Comparison of ENCODE assay signal across 12 cellular contexts in the genomic region with DNA sequence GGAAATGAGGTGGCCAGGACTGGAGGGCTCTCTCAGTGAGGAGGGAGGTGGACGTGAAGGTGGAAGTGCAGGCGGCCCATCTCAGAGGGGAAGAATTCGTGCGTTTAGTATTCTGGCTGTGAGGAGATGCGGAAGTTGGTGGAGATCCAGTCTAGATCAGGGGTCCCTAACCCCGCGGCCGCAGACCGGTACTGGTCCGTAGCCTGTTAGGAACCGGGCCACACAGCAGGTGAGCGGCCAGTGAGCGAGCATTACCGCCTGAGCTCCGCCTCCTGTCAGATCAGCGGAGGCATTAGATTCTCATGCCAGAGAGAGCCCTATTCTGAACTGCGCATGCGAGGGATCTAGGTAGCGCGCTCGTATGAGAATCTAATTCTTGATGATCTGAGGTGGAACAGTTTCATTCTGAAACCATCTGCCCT.
DNase-seq lines count a peak whose midpoint lies in the region; ATAC-seq and TF ChIP-seq lines count a peak whose summit lies in the region.
"Had no signal": no experiment of that assay in that cellular context is flagged by ENCODE, and none has a peak within 500 bp of the region (broad histone marks: within the 10 kb centered on the region; RNA-seq: fewer than 3 reads in every experiment).

No MANE protein-coding gene starts in this region.

- ATAC-seq in GM18520 (IDR thresholded peaks at IDR 0.05; ENCODE audit: unreplicated experiment) (no peak), HG02678 (IDR thresholded peaks at IDR 0.05; ENCODE audit: unreplicated experiment) (no peak)

- peak; percentile 41 for DNase-seq in NCI-H2227 (lab: John Stamatoyannopoulos, UW; ENCODE audit: unreplicated experiment)
- no peak for DNase-seq in NCI-H2227 treated with DMSO at 0.1 percent for 48 hours (lab: John Stamatoyannopoulos, UW)
- no peak for DNase-seq in brain microvascular endothelial cell
- no peak for DNase-seq in tibial artery
- DNase-seq in KBM-7, result no peak
- DNase-seq: spleen had no signal

- no peak overlapping the region for H3K27ac ChIP-seq in brain microvascular endothelial cell
- no peak overlapping the region for H3K27ac ChIP-seq in iPS-20b (ENCODE audit: low read length)
- H3K27ac ChIP-seq in tibial artery, result peak overlapping the region; percentile 81 to 83
- H3K27ac ChIP-seq: HL-60, left lung had no signal

- TF ChIP-seq CTCF in brain microvascular endothelial cell (IDR thresholded peaks at IDR 0.05; ENCODE audit: low read depth, low read length, missing control alignments) (no peak), tibial artery (IDR thresholded peaks at IDR 0.05) (no peak)

- H3K36me3 ChIP-seq in brain microvascular endothelial cell (replicated peaks) (no peaks in the 10 kb centered on the region), iPS-20b (ENCODE audit: insufficient read depth, low read depth, low read length) (no peaks in the 10 kb centered on the region), tibial artery (no peaks in the 10 kb centered on the region)
- H3K36me3 ChIP-seq: left lung, spleen, transverse colon had no signal

- in situ Hi-C loops in brain microvascular endothelial cell (cut with HindIII; ENCODE audit: low pct_ligation_motif_present, low sequenced_read_pairs), result no loop called here
- in situ Hi-C loops in KBM-7 (cut with MboI; ENCODE audit: low pct_unique_long_range_greater_than_20kb, low sequenced_read_pairs), result loop anchor here (25.0 kb wide), 1 partner anchor 534 kb away; no protein-coding TSS in a partner anchor

- H3K27me3 ChIP-seq in brain microvascular endothelial cell (replicated peaks), result no peaks in the 10 kb centered on the region
- peaks cover 56% of the 10 kb centered on the region for H3K27me3 ChIP-seq in iPS-20b (ENCODE audit: insufficient read depth, low read length)
- H3K27me3 ChIP-seq in tibial artery, result no peaks in the 10 kb centered on the region

- H3K4me1 ChIP-seq in iPS-20b (ENCODE audit: insufficient read depth, low read length), result peaks cover 8% of the 10 kb centered on the region; the same call in 1 of the 2 replicates
- H3K4me1 ChIP-seq in tibial artery, result peaks cover 0 to 19% (median 9%) of the 10 kb centered on the region in 4 donors

- H3K9me3 ChIP-seq in iPS-20b (ENCODE audit: insufficient read depth, low read depth, low read length), result no peaks in the 10 kb centered on the region
- H3K9me3 ChIP-seq in tibial artery, result no peaks in the 10 kb centered on the region
- H3K9me3 ChIP-seq: left lung, spleen, transverse colon had no signal

- peak overlapping the region; percentile 15 for H3K4me3 ChIP-seq in brain microvascular endothelial cell (ENCODE audit: low read depth, low read length)
- H3K4me3 ChIP-seq in iPS-20b (ENCODE audit: low read length), result peak overlapping the region; percentile 41; the same call in 1 of the 2 replicates
- peak overlapping the region; percentile 64 to 70 for H3K4me3 ChIP-seq in tibial artery

- intact Hi-C loops in tibial artery (cut with DNase I; ENCODE audit: low total_unique reads), result loop anchor here (5.0 to 10.0 kb wide), 3 partner anchors 71 to 276 kb away; no protein-coding TSS in a partner anchor

- H3K9ac ChIP-seq in iPS-20b (ENCODE audit: low read depth, low read length), result no peak overlapping the region

Comparison
In these comparisons a context has a peak if more than half of its experiments do, and no peak if none do; other contexts are left out.
1. H3K27ac ChIP-seq: peak in tibial artery (2 of 2); none in brain microvascular endothelial cell (single experiment) and iPS-20b (single experiment).
2. H3K4me3 ChIP-seq: peak in every context shown above with its lines; median percentile 67 in tibial artery; 41 in iPS-20b; 15 in brain microvascular endothelial cell.